Comparison of ENCODE assay signal across 1 cellular context in the genomic region with DNA sequence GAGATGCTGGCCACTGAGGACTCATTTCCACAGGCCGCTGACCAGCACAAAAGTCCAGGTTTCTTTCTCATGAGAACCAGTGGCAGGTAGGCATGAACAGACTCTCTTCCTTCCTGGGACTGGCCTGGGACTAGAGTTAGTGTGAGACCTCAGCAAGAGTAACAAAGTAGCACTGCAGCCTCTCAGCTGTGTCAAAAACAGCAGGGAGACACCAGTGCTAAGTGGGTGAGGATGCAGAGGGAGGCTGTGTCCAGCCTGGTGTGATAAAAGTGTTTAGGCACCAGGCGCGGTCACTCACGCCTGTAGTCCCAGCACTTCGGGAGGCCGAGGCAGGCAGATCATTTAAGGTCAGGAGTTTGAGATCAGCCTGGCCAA.
TF ChIP-seq lines count a peak whose summit lies in the region.

No MANE protein-coding gene starts in this region.

TF ChIP-seq in H1, 55 proteins besides CTCF, POLR2A, EP300 and RAD21:
- TF ChIP-seq BACH1 (IDR thresholded peaks at IDR 0.05; ENCODE audit: low read length) (no peak), CEBPB (IDR thresholded peaks at IDR 0.05; ENCODE audit: low read depth, low read length) (no peak), BRCA1 (IDR thresholded peaks at IDR 0.05; ENCODE audit: low read depth, low read length) (no peak), EZH2 (IDR thresholded peaks at IDR 0.05; ENCODE audit: low read depth, low read length, severe bottlenecking) (no peak), ASH2L (IDR thresholded peaks at IDR 0.05; ENCODE audit: low read length) (no peak), RBBP5 (IDR thresholded peaks at IDR 0.05; ENCODE audit: borderline replicate concordance, low read depth, low read length) (no peak), CHD2 (IDR thresholded peaks at IDR 0.05; ENCODE audit: low read length) (no peak), CREB1 (IDR thresholded peaks at IDR 0.05) (no peak), CBX5 (IDR thresholded peaks at IDR 0.05; ENCODE audit: low read depth, low read length) (no peak), SIX5 (IDR thresholded peaks at IDR 0.05; ENCODE audit: low read depth, low read length) (no peak), TEAD4 (IDR thresholded peaks at IDR 0.05; ENCODE audit: low read depth, low read length) (no peak), KDM4A (IDR thresholded peaks at IDR 0.05; ENCODE audit: low read depth, low read length, severe bottlenecking) (no peak)
